In the genomic region with DNA sequence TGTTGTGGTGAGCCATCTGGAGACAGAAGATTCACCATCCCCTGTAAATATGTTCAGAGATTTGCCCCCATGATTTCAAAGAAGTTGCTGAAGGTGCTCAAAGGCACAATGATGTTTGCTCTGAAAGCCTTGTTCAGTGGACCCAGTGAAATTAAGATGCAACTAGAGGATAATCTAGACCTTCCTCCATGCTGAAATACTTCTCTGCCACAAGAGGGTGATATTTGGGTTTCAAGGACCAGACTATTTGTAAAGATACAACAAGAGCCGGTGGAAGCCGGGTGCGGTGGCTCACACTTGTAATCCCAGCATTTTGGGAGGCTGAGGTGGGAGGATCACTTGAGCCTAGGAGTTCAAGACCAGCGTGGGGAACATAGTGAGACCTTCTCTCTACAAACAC, we compare ENCODE assay signal across 10 cellular contexts. TPM values are rescaled to one million over a fixed set of nuclear protein-coding genes. Genes with fewer than 3 reads are reported as not detected.
DNase-seq lines count a peak whose midpoint lies in the region; ATAC-seq, FAIRE-seq and TF ChIP-seq lines count a peak whose summit lies in the region.
"Had no signal": no experiment of that assay in that cellular context is flagged by ENCODE, and none has a peak within 500 bp of the region (broad histone marks: within the 10 kb centered on the region; RNA-seq: fewer than 3 reads in every experiment).

No MANE protein-coding gene starts in this region.

- in situ Hi-C loops in gastrocnemius medialis (cut with MboI; ENCODE audit: low sequenced_read_pairs in 4 of 4): no loop called here

- H3K27me3 ChIP-seq in Peyer's patch (no peaks in the 10 kb centered on the region), gastrocnemius medialis (peaks cover 0 to 3% (median 0%) of the 10 kb centered on the region in 3 donors)

- H3K4me2 ChIP-seq in A549: 0 out of 3 replicates have a peak overlapping the region, but pooled peaks have one; percentile 12

- FAIRE-seq in A549 (lab: Jason Lieb, UNC): peak; percentile 74

- TF ChIP-seq POLR2A in A549 (IDR thresholded peaks at IDR 0.05; ENCODE audit: low read length) (no peak), Peyer's patch (IDR thresholded peaks at IDR 0.05) (no peak), gastrocnemius medialis (IDR thresholded peaks at IDR 0.05) (no peak)

- 0 out of 5 replicates have a peak, but pooled peaks of 1 of the 2 experiments have one; percentile 10 for TF ChIP-seq RAD21 in A549 (conservative IDR thresholded peaks at IDR 0.05 in 1 of 2, IDR thresholded peaks at IDR 0.05 in 1 of 2)

- H3K4me1 ChIP-seq in A549: no peaks in the 10 kb centered on the region
- H3K4me1 ChIP-seq in Peyer's patch: no peaks in the 10 kb centered on the region
- H3K4me1 ChIP-seq in gastrocnemius medialis: peaks cover 5 to 16% of the 10 kb centered on the region in 2 donors

- ATAC-seq in A549 (peak; percentile 76 to 82; a peak in 5 of 6 replicates), GM18868 (IDR thresholded peaks at IDR 0.05; ENCODE audit: unreplicated experiment) (peak; percentile 50), gastrocnemius medialis (no peak)
- ATAC-seq in activated CD4-positive, CD25-positive, alpha-beta regulatory T cell treated with anti-CD3 and anti-CD28 coated beads, Interleukin-2, amount 50 U/mL, for 24 hours: no peak
- ATAC-seq: natural killer cell treated with Interleukin-12 subunit alpha and Interleukin-12 subunit beta and Interleukin-15 and Interleukin-18, amount 100 ng/mL, for 72 hours had no signal

- H3K4me3 ChIP-seq in A549 (no peak overlapping the region), Peyer's patch (no peak overlapping the region), fibroblast of mammary gland (ENCODE audit: control insufficient read depth, low read depth, low read length) (no peak overlapping the region), gastrocnemius medialis (no peak overlapping the region)
- H3K4me3 ChIP-seq: SK-N-MC had no signal

- H3K36me3 ChIP-seq in Peyer's patch: no peaks in the 10 kb centered on the region
- no peaks in the 10 kb centered on the region for H3K36me3 ChIP-seq in gastrocnemius medialis

- CTCF ChIA-PET in A549 (lab: Yijun Ruan, JAX): no interaction called here

- intact Hi-C loops in gastrocnemius medialis (cut with DNase I; ENCODE audit: low total_unique reads): no loop called here
- intact Hi-C loops in head of caudate nucleus (cut with DNase I): no loop called here

- POLR2A ChIA-PET in A549 (lab: Yijun Ruan, JAX): no interaction called here

- no peak for TF ChIP-seq EP300 in A549 (IDR thresholded peaks at IDR 0.05)

- DNase-seq in A549 (ENCODE audit: low read depth in 1 of 2, low spot score in 1 of 2) (peak; percentile 21 to 51), Peyer's patch (no peak), fibroblast of mammary gland (ENCODE audit: low read depth) (peak; percentile 41), globus pallidus (ENCODE audit: low spot score) (no peak), gastrocnemius medialis (no peak), head of caudate nucleus (no peak)

- 29% methylated on average over 4 of the region's 4 CpGs for WGBS in A549 (ENCODE audit: missing lambda C conversion rate)

- H3K9me3 ChIP-seq in A549 (no peaks in the 10 kb centered on the region), Peyer's patch (no peaks in the 10 kb centered on the region), gastrocnemius medialis (no peaks in the 10 kb centered on the region)

- TF ChIP-seq CTCF in A549 (IDR thresholded peaks at IDR 0.05) (peak; percentile 25; the same call in 2 of the 3 replicates), Peyer's patch (IDR thresholded peaks at IDR 0.05) (peak in 4 of 6 experiments; percentile 11 to 37 (median 34)), fibroblast of mammary gland (conservative IDR thresholded peaks at IDR 0.05; ENCODE audit: control insufficient read depth, insufficient read depth, low read depth, low read length) (peak; percentile 43), gastrocnemius medialis (IDR thresholded peaks at IDR 0.05 in 4 of 5, conservative IDR thresholded peaks at IDR 0.05 in 1 of 5) (peak in 1 of 5 experiments; percentile 17)

- H3K27ac ChIP-seq in A549 (no peak overlapping the region), Peyer's patch (no peak overlapping the region), gastrocnemius medialis (no peak overlapping the region)
- H3K27ac ChIP-seq: SK-N-MC had no signal

TF ChIP-seq in A549, 52 proteins besides CTCF, POLR2A, EP300 and RAD21:
- TF ChIP-seq TFCP2L1 (CRISPR knock-in tag; IDR thresholded peaks at IDR 0.05) (no peak), HOXA7 (CRISPR knock-in tag; IDR thresholded peaks at IDR 0.05) (no peak), HDAC2 (IDR thresholded peaks at IDR 0.05) (no peak), RFX5 (IDR thresholded peaks at IDR 0.05) (no peak), GATA3 (IDR thresholded peaks at IDR 0.05; ENCODE audit: borderline replicate concordance) (no peak), ZSCAN20 (CRISPR knock-in tag; IDR thresholded peaks at IDR 0.05) (no peak), CBX2 (IDR thresholded peaks at IDR 0.05; ENCODE audit: borderline replicate concordance, low read depth) (no peak), NR3C1 (IDR thresholded peaks at IDR 0.05) (no peak), EHF (CRISPR knock-in tag; IDR thresholded peaks at IDR 0.05) (no peak), SREBF2 (IDR thresholded peaks at IDR 0.05) (no peak), SMC3 (IDR thresholded peaks at IDR 0.05) (no peak), RARB (CRISPR knock-in tag; IDR thresholded peaks at IDR 0.05) (no peak), HOXB13 (CRISPR knock-in tag; IDR thresholded peaks at IDR 0.05; ENCODE audit: low read depth) (no peak), CBX8 (IDR thresholded peaks at IDR 0.05) (no peak), MAZ (IDR thresholded peaks at IDR 0.05; ENCODE audit: borderline replicate concordance, low read depth, low read length) (no peak)
- TF ChIP-seq, protein P1, sequence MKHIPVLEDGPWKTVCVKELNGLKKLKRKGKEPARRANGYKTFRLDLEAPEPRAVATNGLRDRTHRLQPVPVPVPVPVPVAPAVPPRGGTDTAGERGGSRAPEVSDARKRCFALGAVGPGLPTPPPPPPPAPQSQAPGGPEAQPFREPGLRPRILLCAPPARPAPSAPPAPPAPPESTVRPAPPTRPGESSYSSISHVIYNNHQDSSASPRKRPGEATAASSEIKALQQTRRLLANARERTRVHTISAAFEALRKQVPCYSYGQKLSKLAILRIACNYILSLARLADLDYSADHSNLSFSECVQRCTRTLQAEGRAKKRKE (CRISPR knock-in tag; IDR thresholded peaks at IDR 0.05; ENCODE audit: low read depth): no peak
- TF ChIP-seq, protein P2, sequence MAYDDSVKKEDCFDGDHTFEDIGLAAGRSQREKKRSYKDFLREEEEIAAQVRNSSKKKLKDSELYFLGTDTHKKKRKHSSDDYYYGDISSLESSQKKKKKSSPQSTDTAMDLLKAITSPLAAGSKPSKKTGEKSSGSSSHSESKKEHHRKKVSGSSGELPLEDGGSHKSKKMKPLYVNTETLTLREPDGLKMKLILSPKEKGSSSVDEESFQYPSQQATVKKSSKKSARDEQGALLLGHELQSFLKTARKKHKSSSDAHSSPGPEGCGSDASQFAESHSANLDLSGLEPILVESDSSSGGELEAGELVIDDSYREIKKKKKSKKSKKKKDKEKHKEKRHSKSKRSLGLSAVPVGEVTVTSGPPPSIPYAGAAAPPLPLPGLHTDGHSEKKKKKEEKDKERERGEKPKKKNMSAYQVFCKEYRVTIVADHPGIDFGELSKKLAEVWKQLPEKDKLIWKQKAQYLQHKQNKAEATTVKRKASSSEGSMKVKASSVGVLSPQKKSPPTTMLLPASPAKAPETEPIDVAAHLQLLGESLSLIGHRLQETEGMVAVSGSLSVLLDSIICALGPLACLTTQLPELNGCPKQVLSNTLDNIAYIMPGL (CRISPR knock-in tag; IDR thresholded peaks at IDR 0.05; ENCODE audit: borderline replicate concordance): no peak
- TF ChIP-seq, protein P3, sequence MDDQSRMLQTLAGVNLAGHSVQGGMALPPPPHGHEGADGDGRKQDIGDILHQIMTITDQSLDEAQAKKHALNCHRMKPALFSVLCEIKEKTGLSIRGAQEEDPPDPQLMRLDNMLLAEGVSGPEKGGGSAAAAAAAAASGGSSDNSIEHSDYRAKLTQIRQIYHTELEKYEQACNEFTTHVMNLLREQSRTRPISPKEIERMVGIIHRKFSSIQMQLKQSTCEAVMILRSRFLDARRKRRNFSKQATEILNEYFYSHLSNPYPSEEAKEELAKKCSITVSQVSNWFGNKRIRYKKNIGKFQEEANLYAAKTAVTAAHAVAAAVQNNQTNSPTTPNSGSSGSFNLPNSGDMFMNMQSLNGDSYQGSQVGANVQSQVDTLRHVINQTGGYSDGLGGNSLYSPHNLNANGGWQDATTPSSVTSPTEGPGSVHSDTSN (IDR thresholded peaks at IDR 0.05): no peak

RNA-seq across cellular contexts. Expression of a gene that starts 13.5 kb away (rescaled TPM):
- polyA plus RNA-seq in A549 (2011; rRNA removed) (31.3 and 32.0 TPM in 2 replicates), A549 (2017; fragmentation: RNase III; extraction: RNeasy Plus Mini Kit Qiagen cat#74134 plus additional on column Dnase treatment) (17.5 to 21.3 TPM (median 19.0 TPM) in 3 replicates)
- 16.2 and 16.7 TPM in 2 replicates for polyA plus RNA-seq in A549 (2012; cell fraction: cytosol; rRNA removed)
- polyA plus RNA-seq in A549 (2012; cell fraction: nucleus; rRNA removed): 7.3 and 9.5 TPM in 2 replicates
- 7.8 and 9.8 TPM in 2 replicates for polyA minus RNA-seq in A549 (2011; rRNA and poly(A)+ RNA removed)
- total RNA-seq in Peyer's patch (10 to 100 TPM in 3 of 4 donors, 1 to 10 TPM in 1; 9.1 to 17.6 (median 13.8) TPM), gastrocnemius medialis (10 to 100 TPM; 24.3 to 43.5 (median 29.4) TPM)

Comparison
In these comparisons a context has a peak if more than half of its experiments do, and no peak if none do; other contexts are left out.
1. ATAC-seq: peak in A549 (2 of 2) and GM18868 (single experiment); none in activated CD4-positive, CD25-positive, alpha-beta regulatory T cell treated with anti-CD3 and anti-CD28 coated beads, Interleukin-2, amount 50 U/mL, for 24 hours (0 of 2) and gastrocnemius medialis (0 of 2).
2. DNase-seq: peak in A549 (2 of 2) and fibroblast of mammary gland (single experiment); none in Peyer's patch (0 of 3), globus pallidus (single experiment), gastrocnemius medialis (0 of 2) and head of caudate nucleus (0 of 42).